In the genomic region with DNA sequence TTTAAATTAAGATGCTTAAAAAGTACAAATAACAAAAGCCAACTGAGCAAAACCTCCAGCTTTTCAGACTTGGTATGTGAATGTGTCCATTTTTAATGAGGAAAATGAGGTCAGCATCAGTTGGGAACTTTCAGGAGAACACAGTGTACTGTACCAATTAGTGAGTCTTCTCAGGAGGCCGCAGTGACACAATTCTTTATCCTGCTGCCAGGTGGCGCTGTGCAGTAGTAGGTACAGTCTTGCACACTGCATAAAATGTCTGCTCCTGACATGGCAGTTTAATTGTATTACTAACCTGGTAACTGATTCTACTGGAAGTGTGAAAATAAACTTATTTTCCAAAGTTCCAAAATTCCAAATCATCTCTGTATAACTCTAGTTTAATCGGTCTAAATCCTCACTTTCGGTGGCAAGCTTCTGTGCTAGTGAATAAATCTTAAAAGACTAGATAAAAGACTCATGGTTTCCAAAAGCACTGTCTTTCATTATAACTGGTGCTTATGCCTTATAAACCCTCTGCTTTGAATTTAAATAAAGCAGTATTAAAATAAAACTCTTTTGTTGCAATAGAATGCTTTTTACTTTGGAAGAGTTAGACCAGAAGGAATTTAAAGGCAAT, we compare ENCODE assay signal across 8 cellular contexts.
A peak's percentile ranks its signal among the peaks of the same experiment; 100 is the strongest.
DNase-seq lines count a peak whose midpoint lies in the region; ATAC-seq, FAIRE-seq and TF ChIP-seq lines count a peak whose summit lies in the region.

No MANE protein-coding gene starts in this region.

- in situ Hi-C loops in SK-MEL-5 (cut with HindIII; ENCODE audit: low pct_unique_long_range_greater_than_20kb, low sequenced_read_pairs), result no loop called here

- FAIRE-seq in GM12892 (lab: Jason Lieb, UNC), result peak; percentile 94

- DNase-seq in GM12892 (ENCODE audit: insufficient read length) (no peak), MV-4-11 (lab: John Stamatoyannopoulos, UW) (peak; percentile 45), SK-MEL-5 (ENCODE audit: low read depth, low spot score) (peak; percentile 81), glomerular visceral epithelial cell (ENCODE audit: extremely low spot score) (peak; percentile 74), posterior cingulate gyrus (peak; percentile 45 to 96 (median 75)), cortex of kidney (lab: John Stamatoyannopoulos, UW) (no peak)
- peak; percentile 60 for DNase-seq in activated naive CD4-positive, alpha-beta T cell treated with Interleukin-2 at 50 U/mL for 16 hours

- no peak for TF ChIP-seq POLR2A in GM12892 (IDR thresholded peaks at IDR 0.05; ENCODE audit: low read depth, low read length)

- peak; percentile 97 for ATAC-seq in HG02610 (IDR thresholded peaks at IDR 0.05; ENCODE audit: unreplicated experiment)

- intact Hi-C loops in posterior cingulate gyrus (cut with DNase I), result loop anchor here (5.0 to 10.0 kb wide), 3 partner anchors 56 to 1617 kb away; no protein-coding TSS in a partner anchor

Comparison
In these comparisons a context has a peak if more than half of its experiments do, and no peak if none do; other contexts are left out.
1. DNase-seq: peak in MV-4-11 (single experiment), SK-MEL-5 (single experiment), activated naive CD4-positive, alpha-beta T cell treated with Interleukin-2 at 50 U/mL for 16 hours (single experiment), glomerular visceral epithelial cell (single experiment) and posterior cingulate gyrus (10 of 10); none in GM12892 (single experiment) and cortex of kidney (single experiment).